24 cellular contexts compared by ENCODE assay signal in genomic region chr3:98032881-98033280, GRCh38. TPM values are rescaled to one million over a fixed set of nuclear protein-coding genes. Genes with fewer than 3 reads are reported as not detected.
DNase-seq lines count a peak whose midpoint lies in the region; ATAC-seq and TF ChIP-seq lines count a peak whose summit lies in the region.
"Had no signal": no experiment of that assay in that cellular context is flagged by ENCODE, and none has a peak within 500 bp of the region (broad histone marks: within the 10 kb centered on the region; RNA-seq: fewer than 3 reads in every experiment).

No MANE protein-coding gene starts in this region.

- peaks cover 12% of the 10 kb centered on the region for H3K27me3 Mint-ChIP-seq in activated T-cell treated with anti-CD3 and anti-CD28 coated beads, Interleukin-2, amount 50 U/mL, for 72 hours (ENCODE audit: low read depth)
- peaks cover 5% of the 10 kb centered on the region for H3K27me3 Mint-ChIP-seq in activated T-cell treated with anti-CD3 and anti-CD28 coated beads, Interleukin-2, amount 50 U/mL, for 4 hours (ENCODE audit: low read depth)

- H3K27ac Mint-ChIP-seq in activated T-cell treated with anti-CD3 and anti-CD28 coated beads, Interleukin-2, amount 50 U/mL, for 72 hours, result no peak overlapping the region
- H3K27ac Mint-ChIP-seq in stimulated activated effector memory CD8-positive, alpha-beta T cell treated with anti-CD3 and anti-CD28 coated beads, Interleukin-12 subunit alpha, Interleukin-12 subunit beta, amount 100 ng/mL, for 72 hours, result no peak overlapping the region
- H3K27ac Mint-ChIP-seq: CD4-positive, alpha-beta T cell had no signal

- peaks cover 21% of the 10 kb centered on the region for H3K4me1 Mint-ChIP-seq in activated T-cell treated with anti-CD3 and anti-CD28 coated beads, Interleukin-2, amount 50 U/mL, for 72 hours (ENCODE audit: low read depth)
- peaks cover 14% of the 10 kb centered on the region for H3K4me1 Mint-ChIP-seq in activated T-cell treated with anti-CD3 and anti-CD28 coated beads, Interleukin-2, amount 50 U/mL, for 4 hours (ENCODE audit: low read depth)
- H3K4me1 Mint-ChIP-seq in stimulated activated effector memory CD8-positive, alpha-beta T cell treated with anti-CD3 and anti-CD28 coated beads, Interleukin-12 subunit alpha, Interleukin-12 subunit beta, amount 100 ng/mL, for 72 hours, result peaks cover 16% of the 10 kb centered on the region

- no peak overlapping the region for H3K4me3 ChIP-seq in heart right ventricle
- H3K4me3 ChIP-seq: A549, GM12878, GM23248 had no signal

- intact Hi-C loops in heart right ventricle (cut with DNase I), result loop anchor here in 2 of 10 donors (10.0 kb wide), 2 partner anchors 302 to 542 kb away; no protein-coding TSS in a partner anchor

- no peaks in the 10 kb centered on the region for H3K4me1 ChIP-seq in heart right ventricle
- H3K4me1 ChIP-seq: A549, Caco-2 had no signal

- no peaks in the 10 kb centered on the region for H3K9me3 Mint-ChIP-seq in activated T-cell treated with anti-CD3 and anti-CD28 coated beads, Interleukin-2, amount 50 U/mL, for 72 hours
- no peaks in the 10 kb centered on the region for H3K9me3 Mint-ChIP-seq in activated T-cell treated with anti-CD3 and anti-CD28 coated beads, Interleukin-2, amount 50 U/mL, for 4 hours
- H3K9me3 Mint-ChIP-seq in stimulated activated effector memory CD8-positive, alpha-beta T cell treated with anti-CD3 and anti-CD28 coated beads, Interleukin-12 subunit alpha, Interleukin-12 subunit beta, amount 100 ng/mL, for 72 hours, result no peaks in the 10 kb centered on the region
- H3K9me3 Mint-ChIP-seq: CD4-positive, alpha-beta T cell had no signal

- H3K9me3 ChIP-seq in heart right ventricle, result no peaks in the 10 kb centered on the region
- H3K9me3 ChIP-seq: A549, Caco-2 had no signal

- 49 to 54% methylated on average over 1 of the region's 1 CpG for WGBS in heart right ventricle, 2 donors

- H3K36me3 ChIP-seq in heart right ventricle, result no peaks in the 10 kb centered on the region

- H3K27me3 ChIP-seq in heart right ventricle, result peaks cover 0 to 33% (median 17%) of the 10 kb centered on the region in 7 donors

- DNase-seq in NCI-H1417 (lab: John Stamatoyannopoulos, UW) (peak in 2 of 3 experiments; percentile 5 to 75), NCI-H1417 treated with DMSO at 0.1 percent for 48 hours (lab: John Stamatoyannopoulos, UW) (no peak), NCI-H69 (lab: John Stamatoyannopoulos, UW) (peak; percentile 26), heart right ventricle (no peak)
- DNase-seq in activated T-cell treated with anti-CD3 and anti-CD28 coated beads, Interleukin-2, amount 50 U/mL, for 72 hours, result no peak
- no peak for DNase-seq in activated T-cell treated with anti-CD3 and anti-CD28 coated beads, Interleukin-2, amount 50 U/mL, for 4 hours
- DNase-seq in stimulated activated effector memory CD8-positive, alpha-beta T cell treated with anti-CD3 and anti-CD28 coated beads, Interleukin-12 subunit alpha, Interleukin-12 subunit beta, amount 100 ng/mL, for 72 hours (ENCODE audit: low spot score in 2 of 2), result no peak
- DNase-seq: AML-193; Caco-2; CD4-positive, alpha-beta T cell; DMS153; DND-41; EL; GM23248; HCEC 1CT had no signal

- no peak overlapping the region for H3K27ac ChIP-seq in heart right ventricle
- H3K27ac ChIP-seq: 22Rv1, A549, C4-2B, GM23248 had no signal

- no peak overlapping the region for H3K4me3 Mint-ChIP-seq in activated T-cell treated with anti-CD3 and anti-CD28 coated beads, Interleukin-2, amount 50 U/mL, for 72 hours
- no peak overlapping the region for H3K4me3 Mint-ChIP-seq in activated T-cell treated with anti-CD3 and anti-CD28 coated beads, Interleukin-2, amount 50 U/mL, for 4 hours
- no peak overlapping the region for H3K4me3 Mint-ChIP-seq in stimulated activated effector memory CD8-positive, alpha-beta T cell treated with anti-CD3 and anti-CD28 coated beads, Interleukin-12 subunit alpha, Interleukin-12 subunit beta, amount 100 ng/mL, for 72 hours
- H3K4me3 Mint-ChIP-seq: CD4-positive, alpha-beta T cell had no signal

- TF ChIP-seq CTCF in heart right ventricle (IDR thresholded peaks at IDR 0.05), result no peak

- peak; percentile 40 to 80 for ATAC-seq in activated T-cell treated with anti-CD3 and anti-CD28 coated beads, Interleukin-2, amount 50 U/mL, for 72 hours (replicated peaks in 1 of 2)
- ATAC-seq in activated T-cell treated with anti-CD3 and anti-CD28 coated beads, Interleukin-2, amount 50 U/mL, for 4 hours, result no peak
- ATAC-seq in stimulated activated effector memory CD8-positive, alpha-beta T cell treated with anti-CD3 and anti-CD28 coated beads, Interleukin-12 subunit alpha, Interleukin-12 subunit beta, amount 100 ng/mL, for 72 hours, result peak; percentile 72
- ATAC-seq in heart right ventricle, result no peak
- no peak for ATAC-seq in GM19455 (IDR thresholded peaks at IDR 0.05; ENCODE audit: unreplicated experiment)
- ATAC-seq: A549, GM12878 had no signal

- no peaks in the 10 kb centered on the region for H3K36me3 Mint-ChIP-seq in activated T-cell treated with anti-CD3 and anti-CD28 coated beads, Interleukin-2, amount 50 U/mL, for 72 hours (ENCODE audit: insufficient read depth in 2 of 2)
- H3K36me3 Mint-ChIP-seq in activated T-cell treated with anti-CD3 and anti-CD28 coated beads, Interleukin-2, amount 50 U/mL, for 4 hours (ENCODE audit: insufficient read depth), result no peaks in the 10 kb centered on the region
- no peaks in the 10 kb centered on the region for H3K36me3 Mint-ChIP-seq in stimulated activated effector memory CD8-positive, alpha-beta T cell treated with anti-CD3 and anti-CD28 coated beads, Interleukin-12 subunit alpha, Interleukin-12 subunit beta, amount 100 ng/mL, for 72 hours

RNA-seq across cellular contexts. Expression of gene GABRR3, which starts 2.2 kb away (rescaled TPM):
- total RNA-seq in activated T-cell treated with anti-CD3 and anti-CD28 coated beads, Interleukin-2, amount 50 U/mL, for 72 hours, result not detected
- total RNA-seq in activated T-cell treated with anti-CD3 and anti-CD28 coated beads, Interleukin-2, amount 50 U/mL, for 4 hours, result not detected
- not detected for total RNA-seq in heart right ventricle
- not detected for polyA plus RNA-seq in heart right ventricle
- total RNA-seq: Caco-2; CD4-positive, alpha-beta T cell; G401; GM12878; GM23248; H4; HT-29 had no signal
- polyA plus RNA-seq: A549, BJ, GM12878, GM23248 had no signal

RNA-seq across cellular contexts. Expression of gene OR5AC2, which starts 54.1 kb away (rescaled TPM):
- total RNA-seq in activated T-cell treated with anti-CD3 and anti-CD28 coated beads, Interleukin-2, amount 50 U/mL, for 72 hours, result not detected
- total RNA-seq in activated T-cell treated with anti-CD3 and anti-CD28 coated beads, Interleukin-2, amount 50 U/mL, for 4 hours, result not detected
- total RNA-seq in heart right ventricle, result not detected
- polyA plus RNA-seq in heart right ventricle, result not detected
- total RNA-seq: Caco-2; CD4-positive, alpha-beta T cell; G401; GM12878; GM23248; H4; HT-29 had no signal
- polyA plus RNA-seq: A549, BJ, GM12878, GM23248 had no signal

Comparison
In these comparisons a context has a peak if more than half of its experiments do, and no peak if none do; other contexts are left out.
1. DNase-seq: peak in NCI-H1417 (2 of 3) and NCI-H69 (single experiment); none in NCI-H1417 treated with DMSO at 0.1 percent for 48 hours (single experiment), activated T-cell treated with anti-CD3 and anti-CD28 coated beads, Interleukin-2, amount 50 U/mL, for 72 hours (0 of 2), activated T-cell treated with anti-CD3 and anti-CD28 coated beads, Interleukin-2, amount 50 U/mL, for 4 hours (single experiment), stimulated activated effector memory CD8-positive, alpha-beta T cell treated with anti-CD3 and anti-CD28 coated beads, Interleukin-12 subunit alpha, Interleukin-12 subunit beta, amount 100 ng/mL, for 72 hours (0 of 2) and heart right ventricle (0 of 2).
2. ATAC-seq: peak in activated T-cell treated with anti-CD3 and anti-CD28 coated beads, Interleukin-2, amount 50 U/mL, for 72 hours (2 of 2) and stimulated activated effector memory CD8-positive, alpha-beta T cell treated with anti-CD3 and anti-CD28 coated beads, Interleukin-12 subunit alpha, Interleukin-12 subunit beta, amount 100 ng/mL, for 72 hours (single experiment); none in activated T-cell treated with anti-CD3 and anti-CD28 coated beads, Interleukin-2, amount 50 U/mL, for 4 hours (0 of 2), heart right ventricle (0 of 8) and GM19455 (single experiment).